Comparison of ENCODE assay signal across 6 cellular contexts in genomic region chr17:63984651-63985386, GRCh38. TPM values are rescaled to one million over a fixed set of nuclear protein-coding genes. Genes with fewer than 3 reads are reported as not detected.
A peak's percentile ranks its signal among the peaks of the same experiment; 100 is the strongest.
DNase-seq lines count a peak whose midpoint lies in the region; ATAC-seq and TF ChIP-seq lines count a peak whose summit lies in the region.

No MANE protein-coding gene starts in this region.

- no peaks in the 10 kb centered on the region for H3K27me3 ChIP-seq in HL-60 (ENCODE audit: insufficient read depth, poor library complexity, severe bottlenecking)

- peak; percentile 68 to 71 for DNase-seq in HL-60 (ENCODE audit: low read depth in 1 of 2, low spot score in 1 of 2)
- DNase-seq in activated CD8-positive, alpha-beta memory T cell treated with anti-CD3 and anti-CD28 coated beads for 4 hours (ENCODE audit: low read depth in 2 of 2): peak; percentile 25 to 43
- DNase-seq in immature natural killer cell: peak; percentile 51 to 78 (median 70)
- DNase-seq in ureter (ENCODE audit: low spot score): peak; percentile 78

- no peaks in the 10 kb centered on the region for H3K9me3 Mint-ChIP-seq in immature natural killer cell

- no peak for ATAC-seq in HG03095 (IDR thresholded peaks at IDR 0.05; ENCODE audit: unreplicated experiment)
- no peak for ATAC-seq in GM19351 (IDR thresholded peaks at IDR 0.05; ENCODE audit: unreplicated experiment)

- H3K4me3 Mint-ChIP-seq in immature natural killer cell: peak overlapping the region; percentile 23 to 67 (median 56)

- H3K27ac ChIP-seq in HL-60 (replicated peaks): no peak overlapping the region

- peaks cover 6 to 9% (median 6%) of the 10 kb centered on the region in 3 donors for H3K27me3 Mint-ChIP-seq in immature natural killer cell (ENCODE audit: low read depth in 3 of 3)

- H3K4me1 Mint-ChIP-seq in immature natural killer cell: peaks cover 27 to 32% of the 10 kb centered on the region in 2 donors

- peaks cover 0 to 6% (median 0%) of the 10 kb centered on the region in 3 donors for H3K36me3 Mint-ChIP-seq in immature natural killer cell

- no peak for TF ChIP-seq CTCF in HL-60 (IDR thresholded peaks at IDR 0.05; ENCODE audit: insufficient read depth, low read length)

- H3K4me3 ChIP-seq in HL-60 (replicated peaks; ENCODE audit: insufficient read depth, low read length): no peak overlapping the region

- H3K27ac Mint-ChIP-seq in immature natural killer cell: peak overlapping the region; percentile 79 to 92 (median 83)

RNA-seq across cellular contexts. Expression of gene SCN4A, which starts 12.1 kb away (rescaled TPM):
- polyA plus RNA-seq in immature natural killer cell: under 1 TPM in 1 of 3 donors, not detected in 2; 0.02 TPM
- total RNA-seq in ureter: 2.2 TPM

RNA-seq across cellular contexts. Expression of gene PRR29, which starts 13.3 kb away (rescaled TPM):
- 1 to 10 TPM; 5.0 to 6.8 (median 5.5) TPM for polyA plus RNA-seq in immature natural killer cell
- total RNA-seq in ureter: 3.5 TPM

RNA-seq across cellular contexts. Expression of gene ICAM2, which starts 35.6 kb away (rescaled TPM):
- 100 to 1,000 TPM; 327 to 535 (median 329) TPM for polyA plus RNA-seq in immature natural killer cell
- 39.0 TPM for total RNA-seq in ureter

RNA-seq across cellular contexts. Expression of gene CD79B, which starts 52.7 kb away (rescaled TPM):
- polyA plus RNA-seq in immature natural killer cell: 10 to 100 TPM; 45.8 to 67.3 (median 51.9) TPM
- 12.5 TPM for total RNA-seq in ureter
